ENCODE assay signal across 18 cellular contexts in the genomic region with DNA sequence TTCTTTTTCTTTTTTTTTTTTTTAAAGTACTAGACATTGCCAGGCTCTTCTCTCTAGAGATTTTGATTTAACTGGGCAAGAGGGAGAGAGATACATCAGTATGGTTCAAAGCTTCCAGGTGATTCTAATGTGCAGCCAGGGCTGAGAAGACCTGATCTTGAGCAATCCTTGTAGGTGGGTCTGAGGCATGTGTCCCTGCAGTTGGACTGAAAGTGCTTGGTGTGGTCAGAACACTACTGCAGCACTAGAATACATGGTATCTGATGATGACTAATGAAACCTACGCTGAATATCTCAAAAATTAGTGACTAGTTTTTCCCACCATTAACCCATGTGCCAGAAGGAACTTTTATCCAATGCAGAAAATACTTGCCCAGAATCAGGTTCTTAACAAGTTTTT.
"Had no signal": no experiment of that assay in that cellular context is flagged by ENCODE, and none has a peak within 500 bp of the region (broad histone marks: within the 10 kb centered on the region; RNA-seq: fewer than 3 reads in every experiment).

No MANE protein-coding gene starts in this region.

- H3K4me2 ChIP-seq: hepatocyte had no signal

- ATAC-seq: left cardiac atrium; left ventricle myocardium superior; naive thymus-derived CD4-positive, alpha-beta T cell; right lobe of liver; stimulated activated memory B cell treated with anti-CD40 and anti-IgM and Interleukin-4, amounts not matched to agents 10 μg/mL and 1 μg/mL and 100 μg/mL, for 72 hours had no signal

- DNase-seq: effector CD8-positive, alpha-beta T cell; foreskin melanocyte; head of caudate nucleus; kidney; left cardiac atrium; left ventricle myocardium superior; naive thymus-derived CD4-positive, alpha-beta T cell; nephron progenitor cell; psoas muscle; retina; right lobe of liver; stimulated activated CD4-positive, alpha-beta T cell treated with anti-CD3 and anti-CD28 coated beads, Interleukin-4, amount 100 ng/mL, for 1 hour; stimulated activated CD8-positive, alpha-beta memory T cell treated with anti-CD3 and anti-CD28 coated beads, Interleukin-4, amount 100 ng/mL, for 48 hours; testis had no signal

- H3K27ac ChIP-seq: coronary artery, hepatocyte, psoas muscle, right lobe of liver, testis, tibial nerve had no signal

- H3K9me3 ChIP-seq: psoas muscle, right lobe of liver, testis, tibial nerve had no signal

- H3K4me1 ChIP-seq: right lobe of liver, testis, tibial nerve had no signal

- H2AFZ ChIP-seq: hepatocyte had no signal

- H3K4me3 ChIP-seq: coronary artery, hepatocyte, psoas muscle, right lobe of liver, testis, tibial nerve had no signal

- H3K27me3 ChIP-seq: hepatocyte, right lobe of liver, testis, tibial nerve had no signal

- H3K79me2 ChIP-seq: hepatocyte had no signal
